Comparison of ENCODE assay signal across 26 cellular contexts in the genomic region with DNA sequence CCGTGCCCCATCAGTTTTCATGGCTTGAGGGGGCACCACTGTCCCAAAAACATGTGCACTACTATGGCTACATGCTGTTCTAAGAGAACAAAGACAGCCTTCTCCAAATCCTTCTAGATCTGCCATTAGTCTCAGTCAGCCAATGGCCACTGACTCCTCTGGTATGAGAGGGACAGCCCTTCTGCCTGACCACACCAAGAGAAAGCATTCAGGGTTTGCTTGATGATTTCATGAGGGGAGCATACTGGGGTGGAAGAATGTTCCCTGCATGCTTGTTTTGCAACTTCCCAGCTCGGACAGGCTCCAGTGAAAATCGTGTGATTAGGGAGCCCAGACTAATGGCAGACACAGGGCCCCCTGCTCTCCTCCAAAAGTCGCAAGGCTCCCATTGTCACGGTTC.
DNase-seq lines count a peak whose midpoint lies in the region; ATAC-seq, FAIRE-seq and TF ChIP-seq lines count a peak whose summit lies in the region.
"Had no signal": no experiment of that assay in that cellular context is flagged by ENCODE, and none has a peak within 500 bp of the region (broad histone marks: within the 10 kb centered on the region; RNA-seq: fewer than 3 reads in every experiment).

No MANE protein-coding gene starts in this region.

- DNase-seq in activated T-helper 1 cell treated with anti-CD3 and anti-CD28 coated beads, Interleukin-12 subunit alpha, Interleukin-12 subunit beta, Interleukin-2, Interleukin-4 antibody, amounts not matched to agents 30 ng/mL and 10 ng/mL and 1 ng/mL, durations not matched to agents 14 hours and 24 hours and 36 hours (ENCODE audit: low spot score), result no peak
- DNase-seq in kidney (peak; percentile 45), renal cortical epithelial cell (ENCODE audit: low read depth) (peak; percentile 83), HuH-7 (ENCODE audit: low spot score) (no peak), WTC11 (ENCODE audit: low spot score) (no peak)
- DNase-seq: 8988T; ACHN; AML-193; BE2C; CD4-positive, alpha-beta T cell; CD8-positive, alpha-beta memory T cell; DMS 273 treated with DMSO at 0.1 percent for 48 hours; DMS79; EL; GF-D8; GOT3 had no signal

- no peak overlapping the region for H3K9ac ChIP-seq in kidney (ENCODE audit: low read length in 2 of 2)
- H3K9ac ChIP-seq: BLaER1 treated with 17β-estradiol and CSF1 and Interleukin-3, amounts not matched to agents 10 nM and 100 nM had no signal

- POLR2A ChIA-PET in WTC11 (lab: Charles Lee), result no interaction called here

- no peaks in the 10 kb centered on the region for H3K4me1 Mint-ChIP-seq in activated T-helper 1 cell treated with anti-CD3 and anti-CD28 coated beads, Interleukin-12 subunit alpha, Interleukin-12 subunit beta, Interleukin-2, Interleukin-4 antibody, amounts not matched to agents 30 ng/mL and 10 ng/mL and 1 ng/mL, durations not matched to agents 14 hours and 24 hours and 36 hours (ENCODE audit: low read depth)
- no peaks in the 10 kb centered on the region for H3K4me1 Mint-ChIP-seq in WTC11
- H3K4me1 Mint-ChIP-seq: CD14-positive monocyte; CD8-positive, alpha-beta memory T cell had no signal

- H3K27ac Mint-ChIP-seq in activated T-helper 1 cell treated with anti-CD3 and anti-CD28 coated beads, Interleukin-12 subunit alpha, Interleukin-12 subunit beta, Interleukin-2, Interleukin-4 antibody, amounts not matched to agents 30 ng/mL and 10 ng/mL and 1 ng/mL, durations not matched to agents 14 hours and 24 hours and 36 hours, result peak overlapping the region; percentile 50
- H3K27ac Mint-ChIP-seq in WTC11, result no peak overlapping the region
- H3K27ac Mint-ChIP-seq: CD14-positive monocyte; CD4-positive, alpha-beta T cell; CD8-positive, alpha-beta memory T cell had no signal

- H3K9me3 Mint-ChIP-seq in activated T-helper 1 cell treated with anti-CD3 and anti-CD28 coated beads, Interleukin-12 subunit alpha, Interleukin-12 subunit beta, Interleukin-2, Interleukin-4 antibody, amounts not matched to agents 30 ng/mL and 10 ng/mL and 1 ng/mL, durations not matched to agents 14 hours and 24 hours and 36 hours, result peaks cover 6% of the 10 kb centered on the region
- peaks cover 83% of the 10 kb centered on the region for H3K9me3 Mint-ChIP-seq in WTC11

- H3K9me3 ChIP-seq in kidney (ENCODE audit: control insufficient read depth in 1 of 2, low read length in 2 of 2), result no peaks in the 10 kb centered on the region
- H3K9me3 ChIP-seq: A549, BE2C, HAP-1 had no signal

- no peak overlapping the region for H3K4me3 ChIP-seq in kidney (ENCODE audit: low read length in 2 of 2)
- H3K4me3 ChIP-seq: A549; BLaER1 treated with 17β-estradiol and CSF1 and Interleukin-3, amounts not matched to agents 10 nM and 100 nM; HAP-1 had no signal

- no peak overlapping the region for H3K4me3 Mint-ChIP-seq in activated T-helper 1 cell treated with anti-CD3 and anti-CD28 coated beads, Interleukin-12 subunit alpha, Interleukin-12 subunit beta, Interleukin-2, Interleukin-4 antibody, amounts not matched to agents 30 ng/mL and 10 ng/mL and 1 ng/mL, durations not matched to agents 14 hours and 24 hours and 36 hours
- H3K4me3 Mint-ChIP-seq in WTC11, result no peak overlapping the region
- H3K4me3 Mint-ChIP-seq: CD14-positive monocyte; CD4-positive, alpha-beta T cell; CD8-positive, alpha-beta memory T cell had no signal

- no peaks in the 10 kb centered on the region for H3K36me3 Mint-ChIP-seq in activated T-helper 1 cell treated with anti-CD3 and anti-CD28 coated beads, Interleukin-12 subunit alpha, Interleukin-12 subunit beta, Interleukin-2, Interleukin-4 antibody, amounts not matched to agents 30 ng/mL and 10 ng/mL and 1 ng/mL, durations not matched to agents 14 hours and 24 hours and 36 hours (ENCODE audit: low read depth)
- H3K36me3 Mint-ChIP-seq in WTC11, result peaks cover 84% of the 10 kb centered on the region
- H3K36me3 Mint-ChIP-seq: CD14-positive monocyte had no signal

- intact Hi-C loops in activated T-helper 1 cell treated with anti-CD3 and anti-CD28 coated beads, Interleukin-12 subunit alpha, Interleukin-12 subunit beta, Interleukin-2, Interleukin-4 antibody, amounts not matched to agents 30 ng/mL and 10 ng/mL and 1 ng/mL, durations not matched to agents 14 hours and 24 hours and 36 hours (cut with micrococcal nuclease), result no loop called here
- intact Hi-C loops in kidney (cut with DNase I), result no loop called here

- no peak overlapping the region for H3K27ac ChIP-seq in kidney (ENCODE audit: low read depth in 2 of 2, low read length in 2 of 2)
- H3K27ac ChIP-seq: A549; BLaER1 treated with 17β-estradiol and CSF1 and Interleukin-3, amounts not matched to agents 10 nM and 100 nM had no signal

- ATAC-seq in HG03095 (IDR thresholded peaks at IDR 0.05; ENCODE audit: unreplicated experiment) (no peak), GM18907 (IDR thresholded peaks at IDR 0.05; ENCODE audit: unreplicated experiment) (no peak), WTC11 (no peak)
- ATAC-seq: A549 had no signal

- no peaks in the 10 kb centered on the region for H3K27me3 Mint-ChIP-seq in activated T-helper 1 cell treated with anti-CD3 and anti-CD28 coated beads, Interleukin-12 subunit alpha, Interleukin-12 subunit beta, Interleukin-2, Interleukin-4 antibody, amounts not matched to agents 30 ng/mL and 10 ng/mL and 1 ng/mL, durations not matched to agents 14 hours and 24 hours and 36 hours (ENCODE audit: insufficient read depth)
- peaks cover 26% of the 10 kb centered on the region for H3K27me3 Mint-ChIP-seq in WTC11 (ENCODE audit: low read depth)
- H3K27me3 Mint-ChIP-seq: CD4-positive, alpha-beta T cell had no signal

- no peaks in the 10 kb centered on the region for H3K4me1 ChIP-seq in kidney (ENCODE audit: control insufficient read depth in 1 of 2, insufficient read depth in 1 of 2, low read depth in 1 of 2, low read length in 2 of 2)
- H3K4me1 ChIP-seq: BE2C; BLaER1 treated with 17β-estradiol and CSF1 and Interleukin-3, amounts not matched to agents 10 nM and 100 nM; HAP-1 had no signal

- FAIRE-seq in kidney (lab: Jason Lieb, UNC), result no peak
- FAIRE-seq: A549, D721Med, GM12891, GM18507, H54 had no signal

- CTCF ChIA-PET in WTC11 (lab: Charles Lee), result interaction anchor here (0.5 kb wide), 1 partner anchor 19 kb away, joined by 4 read pairs; no protein-coding TSS in a partner anchor

- H3K36me3 ChIP-seq in kidney (ENCODE audit: control insufficient read depth in 1 of 2, insufficient read depth in 2 of 2, low read length in 2 of 2), result no peaks in the 10 kb centered on the region
- H3K36me3 ChIP-seq: BE2C; BLaER1 treated with 17β-estradiol and CSF1 and Interleukin-3, amounts not matched to agents 10 nM and 100 nM; HAP-1 had no signal

- TF ChIP-seq CTCF in kidney (IDR thresholded peaks at IDR 0.05; ENCODE audit: borderline replicate concordance, extremely low read depth, insufficient read depth), result no peak
- no peak for TF ChIP-seq CTCF in WTC11 (IDR thresholded peaks at IDR 0.05)

TF ChIP-seq in WTC11, 78 proteins besides CTCF, POLR2A, EP300 and RAD21 (continues in another document):
- TF ChIP-seq ZBTB43 (CRISPR knock-in tag; IDR thresholded peaks at IDR 0.05), result no peak
- TF ChIP-seq NFE2L1 (CRISPR knock-in tag; IDR thresholded peaks at IDR 0.05), result no peak
- TF ChIP-seq SP1 (CRISPR knock-in tag; conservative IDR thresholded peaks at IDR 0.05), result no peak
- TF ChIP-seq ARID4B (CRISPR knock-in tag; IDR thresholded peaks at IDR 0.05; ENCODE audit: borderline replicate concordance), result no peak

Comparison
In these comparisons a context has a peak if more than half of its experiments do, and no peak if none do; other contexts are left out.
1. DNase-seq: peak in kidney (single experiment) and renal cortical epithelial cell (single experiment); none in activated T-helper 1 cell treated with anti-CD3 and anti-CD28 coated beads, Interleukin-12 subunit alpha, Interleukin-12 subunit beta, Interleukin-2, Interleukin-4 antibody, amounts not matched to agents 30 ng/mL and 10 ng/mL and 1 ng/mL, durations not matched to agents 14 hours and 24 hours and 36 hours (single experiment), HuH-7 (single experiment) and WTC11 (single experiment).